Comparison of ENCODE assay signal across 14 cellular contexts in genomic region chr20:1569417-1569861, GRCh38. TPM values are rescaled to one million over a fixed set of nuclear protein-coding genes. Genes with fewer than 3 reads are reported as not detected.
A peak's percentile ranks its signal among the peaks of the same experiment; 100 is the strongest.
DNase-seq lines count a peak whose midpoint lies in the region; ATAC-seq and TF ChIP-seq lines count a peak whose summit lies in the region.
"Had no signal": no experiment of that assay in that cellular context is flagged by ENCODE, and none has a peak within 500 bp of the region (broad histone marks: within the 10 kb centered on the region; RNA-seq: fewer than 3 reads in every experiment).

No MANE protein-coding gene starts in this region.

- H3K9me3 Mint-ChIP-seq in effector memory CD8-positive, alpha-beta T cell, result no peaks in the 10 kb centered on the region
- H3K9me3 Mint-ChIP-seq: activated CD4-positive, alpha-beta memory T cell treated with anti-CD3 and anti-CD28 coated beads, Interleukin-2, amount 10 ng/mL, durations not matched to agents 7 days and 5 days had no signal

- TF ChIP-seq RAD21 in HCT116 (IDR thresholded peaks at IDR 0.05; ENCODE audit: low read depth), result no peak

- H3K4me3 ChIP-seq in HCT116 (replicated peaks in 1 of 2; ENCODE audit: low read depth in 1 of 2, low read length in 2 of 2) (no peak overlapping the region), fibroblast of the aortic adventitia (ENCODE audit: low read depth, low read length) (no peak overlapping the region), esophagus squamous epithelium (no peak overlapping the region)
- H3K4me3 ChIP-seq: coronary artery, SK-N-MC had no signal

- RAD21 ChIA-PET in HCT116 (lab: Charles Lee; ENCODE audit: low non-redundant PET in 1 of 2, low total read pairs in 2 of 2, uncharacterized antibody in 2 of 2, unreplicated experiment in 2 of 2), result no interaction called here

- H3K4me1 ChIP-seq in HCT116 (ENCODE audit: control insufficient read depth in 1 of 2, insufficient read depth in 2 of 2, low read length in 2 of 2) (peaks cover 6 to 38% of the 10 kb centered on the region in 2 experiments; a peak in 3 of 4 replicates), esophagus squamous epithelium (peaks cover 0 to 13% (median 7%) of the 10 kb centered on the region in 3 donors)

- DNase-seq in 8988T, result peak; percentile 38
- peak; percentile 64 for DNase-seq in HCT116 (ENCODE audit: low read depth, low spot score)
- DNase-seq in RPMI7951 (ENCODE audit: low read depth), result peak; percentile 98
- DNase-seq in fibroblast of the aortic adventitia (ENCODE audit: low read depth), result peak; percentile 56
- DNase-seq in effector memory CD8-positive, alpha-beta T cell, result no peak
- no peak for DNase-seq in esophagus squamous epithelium (lab: John Stamatoyannopoulos, UW)
- DNase-seq: activated CD4-positive, alpha-beta memory T cell treated with anti-CD3 and anti-CD28 coated beads, Interleukin-2, amount 10 ng/mL, durations not matched to agents 7 days and 5 days; activated naive CD4-positive, alpha-beta T cell treated with anti-CD3 and anti-CD28 coated beads, Interleukin-2, amount 10 ng/mL, durations not matched to agents 7 days and 5 days; NCI-H2107 had no signal

- H3K4me2 ChIP-seq in HCT116 (ENCODE audit: low read length), result peak overlapping the region; percentile 40

- ATAC-seq in HCT116 (peak; percentile 67), HG02610 (IDR thresholded peaks at IDR 0.05; ENCODE audit: unreplicated experiment) (no peak), GM18519 (IDR thresholded peaks at IDR 0.05; ENCODE audit: low FRiP score, unreplicated experiment) (no peak)
- no peak for ATAC-seq in effector memory CD8-positive, alpha-beta T cell (replicated peaks)

- 28 to 37% methylated on average over 6 of the region's 6 CpGs for WGBS in esophagus squamous epithelium, 2 donors

- H3K9me3 ChIP-seq in HCT116 (ENCODE audit: control insufficient read depth in 1 of 2, insufficient read depth in 1 of 2, low read depth in 1 of 2, low read length in 2 of 2), result no peaks in the 10 kb centered on the region
- H3K9me3 ChIP-seq in esophagus squamous epithelium, result no peaks in the 10 kb centered on the region

- POLR2A ChIA-PET in HCT116 (lab: Charles Lee), result no interaction called here

- H3K27ac Mint-ChIP-seq in effector memory CD8-positive, alpha-beta T cell, result no peak overlapping the region
- H3K27ac Mint-ChIP-seq: activated CD4-positive, alpha-beta memory T cell treated with anti-CD3 and anti-CD28 coated beads, Interleukin-2, amount 10 ng/mL, durations not matched to agents 7 days and 5 days; activated naive CD4-positive, alpha-beta T cell treated with anti-CD3 and anti-CD28 coated beads, Interleukin-2, amount 10 ng/mL, durations not matched to agents 7 days and 5 days had no signal

- H3K4me3 Mint-ChIP-seq in effector memory CD8-positive, alpha-beta T cell, result no peak overlapping the region
- H3K4me3 Mint-ChIP-seq: activated CD4-positive, alpha-beta memory T cell treated with anti-CD3 and anti-CD28 coated beads, Interleukin-2, amount 10 ng/mL, durations not matched to agents 7 days and 5 days; activated naive CD4-positive, alpha-beta T cell treated with anti-CD3 and anti-CD28 coated beads, Interleukin-2, amount 10 ng/mL, durations not matched to agents 7 days and 5 days had no signal

- no peak for TF ChIP-seq POLR2A in HCT116 (IDR thresholded peaks at IDR 0.05; ENCODE audit: borderline replicate concordance, extremely low read depth, insufficient read depth, insufficient read length)
- TF ChIP-seq POLR2A in esophagus squamous epithelium (IDR thresholded peaks at IDR 0.05), result no peak

- TF ChIP-seq CTCF in HCT116 (IDR thresholded peaks at IDR 0.05 in 2 of 3, conservative IDR thresholded peaks at IDR 0.05 in 1 of 3; ENCODE audit: borderline replicate concordance in 1 of 3, insufficient read depth in 1 of 3, low read depth in 2 of 3, low read length in 2 of 3) (no peak), fibroblast of the aortic adventitia (IDR thresholded peaks at IDR 0.05; ENCODE audit: insufficient read depth, low read length) (no peak), esophagus squamous epithelium (IDR thresholded peaks at IDR 0.05) (no peak)

- peaks cover 3% of the 10 kb centered on the region for H3K36me3 Mint-ChIP-seq in effector memory CD8-positive, alpha-beta T cell (ENCODE audit: insufficient read depth)

- no peaks in the 10 kb centered on the region for H3K79me2 ChIP-seq in HCT116 (ENCODE audit: insufficient read depth, low read length)

- peak overlapping the region; percentile 3 for H2AFZ ChIP-seq in HCT116 (ENCODE audit: low read depth, low read length, poor library complexity, severe bottlenecking)

- H3K4me1 Mint-ChIP-seq in effector memory CD8-positive, alpha-beta T cell (ENCODE audit: low read depth in 2 of 2), result no peaks in the 10 kb centered on the region
- H3K4me1 Mint-ChIP-seq: activated CD4-positive, alpha-beta memory T cell treated with anti-CD3 and anti-CD28 coated beads, Interleukin-2, amount 10 ng/mL, durations not matched to agents 7 days and 5 days; activated naive CD4-positive, alpha-beta T cell treated with anti-CD3 and anti-CD28 coated beads, Interleukin-2, amount 10 ng/mL, durations not matched to agents 7 days and 5 days had no signal

- H3K9me2 ChIP-seq in HCT116 (ENCODE audit: insufficient read depth), result no peaks in the 10 kb centered on the region

- no peak overlapping the region for H3K9ac ChIP-seq in HCT116 (ENCODE audit: low read length)

- CTCF ChIA-PET in HCT116 (lab: Charles Lee), result no interaction called here

- no TSS peak for BruUV-seq in HCT116 (replicated peaks; lab: Mats Ljungman, UMichigan)

- H3K27me3 ChIP-seq in HCT116 (ENCODE audit: insufficient read depth, low read length) (no peaks in the 10 kb centered on the region), esophagus squamous epithelium (peaks cover 0 to 27% (median 0%) of the 10 kb centered on the region in 4 donors)

- H4K20me1 ChIP-seq in HCT116 (ENCODE audit: insufficient read depth), result no peaks in the 10 kb centered on the region

- H3K27ac ChIP-seq in HCT116 (ENCODE audit: low read depth, low read length), result no peak overlapping the region
- H3K27ac ChIP-seq in esophagus squamous epithelium, result no peak overlapping the region
- H3K27ac ChIP-seq: coronary artery, SK-N-MC had no signal

- H3K27me3 Mint-ChIP-seq in effector memory CD8-positive, alpha-beta T cell, result peaks cover 0 to 20% of the 10 kb centered on the region in 2 donors
- H3K27me3 Mint-ChIP-seq: activated CD4-positive, alpha-beta memory T cell treated with anti-CD3 and anti-CD28 coated beads, Interleukin-2, amount 10 ng/mL, durations not matched to agents 7 days and 5 days; activated naive CD4-positive, alpha-beta T cell treated with anti-CD3 and anti-CD28 coated beads, Interleukin-2, amount 10 ng/mL, durations not matched to agents 7 days and 5 days had no signal

- intact Hi-C loops in HCT116 (cut with micrococcal nuclease) (no loop called here), esophagus squamous epithelium (cut with DNase I) (no loop called here)

- H3K36me3 ChIP-seq in HCT116 (ENCODE audit: control insufficient read depth in 1 of 2, insufficient read depth in 2 of 2, low read length in 2 of 2), result no peaks in the 10 kb centered on the region
- no peaks in the 10 kb centered on the region for H3K36me3 ChIP-seq in esophagus squamous epithelium

TF ChIP-seq in HCT116, 20 proteins besides CTCF, POLR2A, EP300 and RAD21 (continues in another document):
- TF ChIP-seq ELF1 (IDR thresholded peaks at IDR 0.05; ENCODE audit: borderline replicate concordance, low read depth), result no peak
- TF ChIP-seq EZH2phosphoT487 (IDR thresholded peaks at IDR 0.05; ENCODE audit: borderline replicate concordance), result no peak
- TF ChIP-seq SIN3A (IDR thresholded peaks at IDR 0.05; ENCODE audit: low read depth), result peak; percentile 42; the same call in 1 of the 2 replicates
- TF ChIP-seq SP1 (IDR thresholded peaks at IDR 0.05; ENCODE audit: low read depth), result peak; percentile 93
- peak; percentile 54 for TF ChIP-seq MAX (IDR thresholded peaks at IDR 0.05)
- TF ChIP-seq ATF3 (IDR thresholded peaks at IDR 0.05), result peak; percentile 72; the same call in 1 of the 2 replicates
- no peak for TF ChIP-seq ZBTB33 (IDR thresholded peaks at IDR 0.05; ENCODE audit: extremely low read depth, insufficient replicate concordance, low read length)
- TF ChIP-seq CEBPB (IDR thresholded peaks at IDR 0.05; ENCODE audit: low read depth), result peak; percentile 91
- peak; percentile 78 for TF ChIP-seq FOSL1 (IDR thresholded peaks at IDR 0.05; ENCODE audit: low read depth)
- TF ChIP-seq YY1 (IDR thresholded peaks at IDR 0.05; ENCODE audit: extremely low read depth, insufficient replicate concordance, low read depth, low read length), result no peak
- peak; percentile 86 for TF ChIP-seq JUND (IDR thresholded peaks at IDR 0.05)

RNA-seq across cellular contexts. Expression of gene SIRPD, which starts 11.9 kb away (rescaled TPM):
- not detected for total RNA-seq in HCT116 (2021; ENCODE audit: unreplicated experiment)
- polyA plus RNA-seq in HCT116 (2012), result not detected in 2 replicates
- 0.36 and 0.68 TPM in 2 replicates for total RNA-seq in RPMI7951 (2014; rRNA removed; shearing (Covaris generic))
- not detected in 2 replicates for total RNA-seq in fibroblast of the aortic adventitia (ENCODE audit: low replicate concordance)
- not detected for total RNA-seq in esophagus squamous epithelium
- total RNA-seq: skeletal muscle tissue had no signal

RNA-seq across cellular contexts. Expression of gene SIRPB1, which starts 50.4 kb away (rescaled TPM):
- total RNA-seq in HCT116 (2021; ENCODE audit: unreplicated experiment), result 1.9 TPM
- polyA plus RNA-seq in HCT116 (2012), result 0.98 and 1.2 TPM in 2 replicates
- total RNA-seq in RPMI7951 (2014; rRNA removed; shearing (Covaris generic)), result 15.6 and 22.1 TPM in 2 replicates
- 0.90 TPM in 1 of 2 replicates, not detected in the other for total RNA-seq in fibroblast of the aortic adventitia (ENCODE audit: low replicate concordance)
- total RNA-seq in esophagus squamous epithelium, result 1 to 10 TPM in 2 of 4 donors, under 1 TPM in 2; 0.13 to 3.3 (median 1.0) TPM

Comparison
In these comparisons a context has a peak if more than half of its experiments do, and no peak if none do; other contexts are left out.
1. DNase-seq: peak in 8988T (single experiment), HCT116 (single experiment), RPMI7951 (single experiment) and fibroblast of the aortic adventitia (single experiment); none in effector memory CD8-positive, alpha-beta T cell (0 of 3) and esophagus squamous epithelium (single experiment).